Comparison of ENCODE assay signal across 9 cellular contexts in the genomic region with DNA sequence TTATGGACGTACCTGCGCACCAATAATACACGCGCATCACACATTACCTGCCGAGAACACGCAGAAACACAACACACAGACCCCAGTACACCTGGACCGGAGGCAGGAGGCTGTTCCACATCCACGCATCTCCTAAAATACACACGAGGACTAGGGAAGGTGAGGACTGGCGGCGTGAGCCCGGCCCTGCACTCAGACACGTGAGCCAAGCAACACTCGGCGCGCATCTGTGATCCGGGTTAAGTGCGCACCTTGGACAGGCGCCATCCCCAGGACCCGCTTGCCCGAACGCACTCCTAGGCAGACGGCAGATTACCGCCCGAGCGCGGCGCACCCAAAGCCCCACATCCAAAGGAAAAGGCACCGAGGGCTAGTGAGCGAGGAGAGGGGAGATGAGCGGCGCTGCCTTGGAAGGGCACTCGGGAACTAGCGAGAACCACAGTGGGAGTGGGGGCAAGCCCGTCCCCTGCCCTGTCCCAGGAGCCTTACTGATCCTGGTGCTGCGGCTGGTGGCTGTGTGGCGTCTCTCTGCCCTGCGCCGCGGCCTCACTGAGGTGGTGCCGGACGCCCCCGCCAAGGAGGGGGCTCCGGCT. TPM values are rescaled to one million over a fixed set of nuclear protein-coding genes. Genes with fewer than 3 reads are reported as not detected.
DNase-seq lines count a peak whose midpoint lies in the region; ATAC-seq and TF ChIP-seq lines count a peak whose summit lies in the region.
"Had no signal": no experiment of that assay in that cellular context is flagged by ENCODE, and none has a peak within 500 bp of the region (broad histone marks: within the 10 kb centered on the region; RNA-seq: fewer than 3 reads in every experiment).

No MANE protein-coding gene starts in this region.

- H3K36me3 Mint-ChIP-seq in Caco-2 (ENCODE audit: insufficient read depth, unreplicated experiment) (peaks cover 12% of the 10 kb centered on the region), osteocyte (ENCODE audit: unreplicated experiment) (no peaks in the 10 kb centered on the region)
- peaks cover 4% of the 10 kb centered on the region for H3K36me3 Mint-ChIP-seq in activated T-helper 2 cell treated with anti-CD3 and anti-CD28 coated beads, Interferon-gamma antibody, Interleukin-2, Interleukin-4, amounts not matched to agents 10 μg/mL and 5 μg/mL and 100 μg/mL, durations not matched to agents 14 hours and 24 hours and 36 hours (ENCODE audit: low read depth)

- H3K27me3 ChIP-seq in Caco-2 (replicated peaks; ENCODE audit: control insufficient read depth, insufficient read depth, low read length) = no peaks in the 10 kb centered on the region

- H3K4me3 Mint-ChIP-seq in Caco-2 (ENCODE audit: unreplicated experiment) = peak overlapping the region; percentile 82
- peak overlapping the region; percentile 83 for H3K4me3 Mint-ChIP-seq in activated T-helper 2 cell treated with anti-CD3 and anti-CD28 coated beads, Interferon-gamma antibody, Interleukin-2, Interleukin-4, amounts not matched to agents 10 μg/mL and 5 μg/mL and 100 μg/mL, durations not matched to agents 14 hours and 24 hours and 36 hours (ENCODE audit: low read depth)
- H3K4me3 Mint-ChIP-seq in osteocyte (ENCODE audit: unreplicated experiment) = peak overlapping the region; percentile 81

- no peaks in the 10 kb centered on the region for H3K9me3 ChIP-seq in Caco-2

- H3K9me3 Mint-ChIP-seq in Caco-2 (ENCODE audit: unreplicated experiment) (no peaks in the 10 kb centered on the region), osteocyte (ENCODE audit: unreplicated experiment) (no peaks in the 10 kb centered on the region)
- no peaks in the 10 kb centered on the region for H3K9me3 Mint-ChIP-seq in activated T-helper 2 cell treated with anti-CD3 and anti-CD28 coated beads, Interferon-gamma antibody, Interleukin-2, Interleukin-4, amounts not matched to agents 10 μg/mL and 5 μg/mL and 100 μg/mL, durations not matched to agents 14 hours and 24 hours and 36 hours

- no peaks in the 10 kb centered on the region for H3K36me3 ChIP-seq in Caco-2 (ENCODE audit: control insufficient read depth, insufficient read depth, low read length)

- BruUV-seq in Caco-2 (replicated peaks; lab: Mats Ljungman, UMichigan) = no TSS peak

- CTCF ChIA-PET in Caco-2 (lab: Charles Lee) = interaction anchor here (0.5 to 1.1 kb wide), 3 partner anchors 64 to 279 kb away, joined by 3 to 5 read pairs (median 3); no protein-coding TSS in a partner anchor

- POLR2A ChIA-PET in Caco-2 (lab: Charles Lee) = interaction anchor here (0.6 to 1.3 kb wide), 4 partner anchors 16 to 238 kb away, joined by 3 to 4 read pairs (median 4); a partner anchor contains a TSS

- peak overlapping the region; percentile 72 for H3K4me3 ChIP-seq in Caco-2 (ENCODE audit: low read depth, low read length)

- intact Hi-C loops in Caco-2 (cut with micrococcal nuclease; ENCODE audit: unreplicated experiment) (no loop called here), Right ventricle myocardium superior (cut with DNase I) (no loop called here)
- intact Hi-C loops in activated T-helper 2 cell treated with anti-CD3 and anti-CD28 coated beads, Interferon-gamma antibody, Interleukin-2, Interleukin-4, amounts not matched to agents 10 μg/mL and 5 μg/mL and 100 μg/mL, durations not matched to agents 14 hours and 24 hours and 36 hours (cut with micrococcal nuclease) = no loop called here

- H3K27ac Mint-ChIP-seq in Caco-2 (ENCODE audit: unreplicated experiment) (peak overlapping the region; percentile 83), osteocyte (ENCODE audit: unreplicated experiment) (no peak overlapping the region)
- no peak overlapping the region for H3K27ac Mint-ChIP-seq in activated T-helper 2 cell treated with anti-CD3 and anti-CD28 coated beads, Interferon-gamma antibody, Interleukin-2, Interleukin-4, amounts not matched to agents 10 μg/mL and 5 μg/mL and 100 μg/mL, durations not matched to agents 14 hours and 24 hours and 36 hours

- ATAC-seq in GM19463 (IDR thresholded peaks at IDR 0.05; ENCODE audit: unreplicated experiment) (peak; percentile 32), Right ventricle myocardium superior (ENCODE audit: poor library complexity) (peak; percentile 59)

- DNase-seq in Caco-2 = peak; percentile 55 to 67
- peak; percentile 43 for DNase-seq in NCI-H146 treated with DMSO at 0.1 percent for 48 hours (lab: John Stamatoyannopoulos, UW; ENCODE audit: unreplicated experiment)
- DNase-seq in activated T-helper 2 cell treated with anti-CD3 and anti-CD28 coated beads, Interferon-gamma antibody, Interleukin-2, Interleukin-4, amounts not matched to agents 10 μg/mL and 5 μg/mL and 100 μg/mL, durations not matched to agents 14 hours and 24 hours and 36 hours (ENCODE audit: low spot score) = no peak
- DNase-seq in Right ventricle myocardium superior = peak; percentile 60
- no peak for DNase-seq in osteocyte (ENCODE audit: extremely low spot score, unreplicated experiment)
- DNase-seq in SK-N-DZ (ENCODE audit: low spot score) = no peak
- no peak for DNase-seq in SIG-M5 (lab: John Stamatoyannopoulos, UW)

- TF ChIP-seq CTCF in Caco-2 (IDR thresholded peaks at IDR 0.05; ENCODE audit: insufficient read depth in 1 of 2, low read depth in 1 of 2, low read length in 1 of 2, severe bottlenecking in 1 of 2, unreplicated experiment in 1 of 2) = no peak
- TF ChIP-seq CTCF in osteocyte (IDR thresholded peaks at IDR 0.05) = no peak

- H3K27me3 Mint-ChIP-seq in Caco-2 (ENCODE audit: insufficient read depth, unreplicated experiment) (peaks cover 4% of the 10 kb centered on the region), osteocyte (ENCODE audit: unreplicated experiment) (peaks cover 54% of the 10 kb centered on the region)
- peaks cover 39% of the 10 kb centered on the region for H3K27me3 Mint-ChIP-seq in activated T-helper 2 cell treated with anti-CD3 and anti-CD28 coated beads, Interferon-gamma antibody, Interleukin-2, Interleukin-4, amounts not matched to agents 10 μg/mL and 5 μg/mL and 100 μg/mL, durations not matched to agents 14 hours and 24 hours and 36 hours (ENCODE audit: low read depth)

- no peaks in the 10 kb centered on the region for H3K4me1 ChIP-seq in Caco-2

- no peaks in the 10 kb centered on the region for H3K4me1 Mint-ChIP-seq in Caco-2 (ENCODE audit: low read depth, unreplicated experiment)
- peaks cover 12% of the 10 kb centered on the region for H3K4me1 Mint-ChIP-seq in activated T-helper 2 cell treated with anti-CD3 and anti-CD28 coated beads, Interferon-gamma antibody, Interleukin-2, Interleukin-4, amounts not matched to agents 10 μg/mL and 5 μg/mL and 100 μg/mL, durations not matched to agents 14 hours and 24 hours and 36 hours (ENCODE audit: low read depth)
- peaks cover 13% of the 10 kb centered on the region for H3K4me1 Mint-ChIP-seq in osteocyte (ENCODE audit: unreplicated experiment)

RNA-seq across cellular contexts. Expression of a gene that starts 0.4 kb away (rescaled TPM):
- 14.2 and 14.7 TPM in 2 replicates for total RNA-seq in Caco-2 (2022)
- total RNA-seq in activated T-helper 2 cell treated with anti-CD3 and anti-CD28 coated beads, Interferon-gamma antibody, Interleukin-2, Interleukin-4, amounts not matched to agents 10 μg/mL and 5 μg/mL and 100 μg/mL, durations not matched to agents 14 hours and 24 hours and 36 hours = 1.5 and 3.1 TPM in 2 replicates
- 0.40 TPM for total RNA-seq in Right ventricle myocardium superior
- total RNA-seq in osteocyte = 0.31 TPM in 1 of 2 replicates, not detected in the other
- 0.10 TPM in 2 replicates for polyA plus RNA-seq in SK-N-DZ (2014; cell fraction: cytosol; rRNA removed)
- 0.45 TPM in 1 of 2 replicates, not detected in the other for polyA plus RNA-seq in SK-N-DZ (2014; cell fraction: nucleus; rRNA removed)
- total RNA-seq: NCI-H460 had no signal

RNA-seq across cellular contexts. Expression of a gene that starts 19.2 kb away (rescaled TPM):
- total RNA-seq in Caco-2 (2022) (2.8 TPM in 2 replicates), Right ventricle myocardium superior (2.9 TPM), osteocyte (2.7 and 3.1 TPM in 2 replicates)
- total RNA-seq in activated T-helper 2 cell treated with anti-CD3 and anti-CD28 coated beads, Interferon-gamma antibody, Interleukin-2, Interleukin-4, amounts not matched to agents 10 μg/mL and 5 μg/mL and 100 μg/mL, durations not matched to agents 14 hours and 24 hours and 36 hours = 4.4 and 4.5 TPM in 2 replicates
- 3.0 and 4.1 TPM in 2 replicates for polyA plus RNA-seq in SK-N-DZ (2014; cell fraction: cytosol; rRNA removed)
- 2.7 and 3.8 TPM in 2 replicates for polyA plus RNA-seq in SK-N-DZ (2014; cell fraction: nucleus; rRNA removed)

RNA-seq across cellular contexts. Expression of a gene that starts 33.1 kb away (rescaled TPM):
- total RNA-seq in Caco-2 (2022) (not detected in 2 replicates), Right ventricle myocardium superior (not detected), osteocyte (not detected in 2 replicates)
- not detected in 2 replicates for total RNA-seq in activated T-helper 2 cell treated with anti-CD3 and anti-CD28 coated beads, Interferon-gamma antibody, Interleukin-2, Interleukin-4, amounts not matched to agents 10 μg/mL and 5 μg/mL and 100 μg/mL, durations not matched to agents 14 hours and 24 hours and 36 hours
- polyA plus RNA-seq in SK-N-DZ (2014; cell fraction: cytosol; rRNA removed) = not detected in 2 replicates
- polyA plus RNA-seq in SK-N-DZ (2014; cell fraction: nucleus; rRNA removed) = not detected in 2 replicates
- total RNA-seq: NCI-H460 had no signal

RNA-seq across cellular contexts. Expression of a gene that starts 34.1 kb away (rescaled TPM):
- total RNA-seq in Caco-2 (2022) (32.5 and 39.5 TPM in 2 replicates), Right ventricle myocardium superior (25.0 TPM), osteocyte (65.6 and 80.0 TPM in 2 replicates)
- total RNA-seq in activated T-helper 2 cell treated with anti-CD3 and anti-CD28 coated beads, Interferon-gamma antibody, Interleukin-2, Interleukin-4, amounts not matched to agents 10 μg/mL and 5 μg/mL and 100 μg/mL, durations not matched to agents 14 hours and 24 hours and 36 hours = 7.9 and 11.0 TPM in 2 replicates
- polyA plus RNA-seq in SK-N-DZ (2014; cell fraction: cytosol; rRNA removed) = 0.13 and 0.37 TPM in 2 replicates
- polyA plus RNA-seq in SK-N-DZ (2014; cell fraction: nucleus; rRNA removed) = 0.22 and 0.28 TPM in 2 replicates

RNA-seq across cellular contexts. Expression of a gene that starts 38.3 kb away (rescaled TPM):
- total RNA-seq in Caco-2 (2022) (40.1 and 43.2 TPM in 2 replicates), Right ventricle myocardium superior (2.7 TPM), osteocyte (15.9 and 16.2 TPM in 2 replicates)
- total RNA-seq in activated T-helper 2 cell treated with anti-CD3 and anti-CD28 coated beads, Interferon-gamma antibody, Interleukin-2, Interleukin-4, amounts not matched to agents 10 μg/mL and 5 μg/mL and 100 μg/mL, durations not matched to agents 14 hours and 24 hours and 36 hours = 43.7 and 45.6 TPM in 2 replicates
- 15.6 and 15.9 TPM in 2 replicates for polyA plus RNA-seq in SK-N-DZ (2014; cell fraction: cytosol; rRNA removed)
- 40.0 and 90.7 TPM in 2 replicates for polyA plus RNA-seq in SK-N-DZ (2014; cell fraction: nucleus; rRNA removed)

Comparison
In these comparisons a context has a peak if more than half of its experiments do, and no peak if none do; other contexts are left out.
1. DNase-seq: peak in Caco-2 (2 of 2), NCI-H146 treated with DMSO at 0.1 percent for 48 hours (single experiment) and Right ventricle myocardium superior (single experiment); none in activated T-helper 2 cell treated with anti-CD3 and anti-CD28 coated beads, Interferon-gamma antibody, Interleukin-2, Interleukin-4, amounts not matched to agents 10 μg/mL and 5 μg/mL and 100 μg/mL, durations not matched to agents 14 hours and 24 hours and 36 hours (single experiment), osteocyte (single experiment), SK-N-DZ (single experiment) and SIG-M5 (single experiment).
2. Peak in every context shown above with its lines, with median percentiles within 50 percentile points of each other: H3K4me3 Mint-ChIP-seq.